1 cellular context compared by ENCODE assay signal in genomic region chr22:23716811-23717801, GRCh38.
A peak's percentile ranks its signal among the peaks of the same experiment; 100 is the strongest.
TF ChIP-seq lines count a peak whose summit lies in the region.

No MANE protein-coding gene starts in this region.

TF ChIP-seq in HepG2, 621 proteins besides CTCF, POLR2A, EP300 and RAD21 (continues in another document):
- TF ChIP-seq ZNF737 (CRISPR knock-in tag; IDR thresholded peaks at IDR 0.05; ENCODE audit: borderline replicate concordance) = no peak
- peak; percentile 88 for TF ChIP-seq TFDP2 (CRISPR knock-in tag; IDR thresholded peaks at IDR 0.05)
- no peak for TF ChIP-seq KDM1A (CRISPR knock-in tag; IDR thresholded peaks at IDR 0.05)
- TF ChIP-seq KDM5A (IDR thresholded peaks at IDR 0.05; ENCODE audit: borderline replicate concordance, low read length) = peak; percentile 54; the same call in 1 of the 2 replicates
- TF ChIP-seq SATB2 (CRISPR knock-in tag; IDR thresholded peaks at IDR 0.05) = no peak
- TF ChIP-seq ZKSCAN5 (CRISPR knock-in tag; IDR thresholded peaks at IDR 0.05) = no peak; the same call in 1 of the 2 replicates
- peak; percentile 75; the same call in 1 of the 2 replicates for TF ChIP-seq ZNF780A (CRISPR knock-in tag; IDR thresholded peaks at IDR 0.05)
- TF ChIP-seq ZBTB4 (CRISPR knock-in tag; IDR thresholded peaks at IDR 0.05; ENCODE audit: borderline replicate concordance) = peak; percentile 35; the same call in 1 of the 2 replicates
- TF ChIP-seq SAFB2 (CRISPR knock-in tag; IDR thresholded peaks at IDR 0.05; ENCODE audit: borderline replicate concordance, low read depth) = peak; percentile 56; the same call in 1 of the 2 replicates
- TF ChIP-seq MEIS1 (CRISPR knock-in tag; IDR thresholded peaks at IDR 0.05; ENCODE audit: borderline replicate concordance) = peak; percentile 81
- TF ChIP-seq ZNF674 (CRISPR knock-in tag; IDR thresholded peaks at IDR 0.05; ENCODE audit: low read depth) = 0 out of 2 replicates have a peak, but pooled peaks have one; percentile 47
- peak; percentile 17; the same call in 1 of the 2 replicates for TF ChIP-seq AHDC1 (CRISPR knock-in tag; IDR thresholded peaks at IDR 0.05; ENCODE audit: borderline replicate concordance)
- TF ChIP-seq ZFAT (CRISPR knock-in tag; conservative IDR thresholded peaks at IDR 0.05) = 0 out of 2 replicates have a peak, but pooled peaks have one; percentile 40
- TF ChIP-seq FOSL2 (CRISPR knock-in tag; IDR thresholded peaks at IDR 0.05) = peak; percentile 55; the same call in 1 of the 2 replicates
- peak; percentile 84; the same call in 1 of the 2 replicates for TF ChIP-seq DR1 (CRISPR knock-in tag; IDR thresholded peaks at IDR 0.05)
- 0 out of 2 replicates have a peak, but pooled peaks have one; percentile 42 for TF ChIP-seq ELF3 (CRISPR knock-in tag; IDR thresholded peaks at IDR 0.05)
- peak; percentile 93 for TF ChIP-seq HNF1B (CRISPR knock-in tag; IDR thresholded peaks at IDR 0.05)
- TF ChIP-seq TAF1 (CRISPR knock-in tag; IDR thresholded peaks at IDR 0.05) = peak; percentile 83
- TF ChIP-seq PRDM4 (CRISPR knock-in tag; IDR thresholded peaks at IDR 0.05; ENCODE audit: borderline replicate concordance) = no peak
- no peak for TF ChIP-seq MAFG (CRISPR knock-in tag; IDR thresholded peaks at IDR 0.05)
- peak; percentile 79 for TF ChIP-seq HCFC1 (IDR thresholded peaks at IDR 0.05; ENCODE audit: low read depth, low read length)
- TF ChIP-seq JDP2 (CRISPR knock-in tag; IDR thresholded peaks at IDR 0.05; ENCODE audit: borderline replicate concordance) = no peak
- TF ChIP-seq ATAD3A (CRISPR knock-in tag; IDR thresholded peaks at IDR 0.05) = no peak
- 0 out of 2 replicates have a peak, but pooled peaks have one; percentile 71 for TF ChIP-seq ZNF275 (CRISPR knock-in tag; IDR thresholded peaks at IDR 0.05; ENCODE audit: borderline replicate concordance)
- peak; percentile 85 for TF ChIP-seq ZNF891 (CRISPR knock-in tag; IDR thresholded peaks at IDR 0.05)
- peak; percentile 92 for TF ChIP-seq RBFOX2 (IDR thresholded peaks at IDR 0.05; ENCODE audit: low read depth, low read length)
- peak; percentile 70; the same call in 1 of the 2 replicates for TF ChIP-seq RXRA (CRISPR knock-in tag; IDR thresholded peaks at IDR 0.05)
- peak; percentile 93 for TF ChIP-seq ZNF350 (CRISPR knock-in tag; IDR thresholded peaks at IDR 0.05; ENCODE audit: borderline replicate concordance, low read depth)
- TF ChIP-seq REXO4 (CRISPR knock-in tag; IDR thresholded peaks at IDR 0.05; ENCODE audit: borderline replicate concordance) = 0 out of 2 replicates have a peak, but pooled peaks have one; percentile 27
- peak; percentile 90; the same call in 1 of the 2 replicates for TF ChIP-seq NAIF1 (CRISPR knock-in tag; IDR thresholded peaks at IDR 0.05; ENCODE audit: borderline replicate concordance)
- TF ChIP-seq KMT2A (CRISPR knock-in tag; IDR thresholded peaks at IDR 0.05) = peak; percentile 84; the same call in 1 of the 2 replicates
- peak; percentile 44 for TF ChIP-seq ZNF263 (CRISPR knock-in tag; IDR thresholded peaks at IDR 0.05)
- peak; percentile 75; the same call in 1 of the 2 replicates for TF ChIP-seq ZNF709 (CRISPR knock-in tag; IDR thresholded peaks at IDR 0.05)
- 0 out of 2 replicates have a peak, but pooled peaks have one; percentile 35 for TF ChIP-seq ZNF101 (CRISPR knock-in tag; IDR thresholded peaks at IDR 0.05; ENCODE audit: borderline replicate concordance, low read depth)
- TF ChIP-seq ZNF232 (CRISPR knock-in tag; IDR thresholded peaks at IDR 0.05; ENCODE audit: borderline replicate concordance) = 0 out of 2 replicates have a peak, but pooled peaks have one; percentile 41
- TF ChIP-seq ZNF616 (CRISPR knock-in tag; IDR thresholded peaks at IDR 0.05; ENCODE audit: low read depth) = peak; percentile 90
- TF ChIP-seq ZNF614 (CRISPR knock-in tag; IDR thresholded peaks at IDR 0.05; ENCODE audit: borderline replicate concordance) = peak; percentile 59; the same call in 1 of the 2 replicates
- no peak for TF ChIP-seq ZXDC (CRISPR knock-in tag; IDR thresholded peaks at IDR 0.05)
- peak in 1 of 2 experiments; percentile 37; a peak in 1 of 4 replicates for TF ChIP-seq NR2F1 (CRISPR knock-in tag; IDR thresholded peaks at IDR 0.05)
- no peak for TF ChIP-seq BCL6 (CRISPR knock-in tag; IDR thresholded peaks at IDR 0.05)
- peak; percentile 69; the same call in 1 of the 2 replicates for TF ChIP-seq AHR (CRISPR knock-in tag; IDR thresholded peaks at IDR 0.05)
